In genomic region chr2:150255528-150255927, GRCh38 we compare ENCODE assay signal across 1 cellular context.
TF ChIP-seq lines count a peak whose summit lies in the region.

No MANE protein-coding gene starts in this region.

TF ChIP-seq in SK-N-SH, 30 proteins besides CTCF, POLR2A, EP300 and RAD21 (continued from another document):
- TF ChIP-seq, protein P1, sequence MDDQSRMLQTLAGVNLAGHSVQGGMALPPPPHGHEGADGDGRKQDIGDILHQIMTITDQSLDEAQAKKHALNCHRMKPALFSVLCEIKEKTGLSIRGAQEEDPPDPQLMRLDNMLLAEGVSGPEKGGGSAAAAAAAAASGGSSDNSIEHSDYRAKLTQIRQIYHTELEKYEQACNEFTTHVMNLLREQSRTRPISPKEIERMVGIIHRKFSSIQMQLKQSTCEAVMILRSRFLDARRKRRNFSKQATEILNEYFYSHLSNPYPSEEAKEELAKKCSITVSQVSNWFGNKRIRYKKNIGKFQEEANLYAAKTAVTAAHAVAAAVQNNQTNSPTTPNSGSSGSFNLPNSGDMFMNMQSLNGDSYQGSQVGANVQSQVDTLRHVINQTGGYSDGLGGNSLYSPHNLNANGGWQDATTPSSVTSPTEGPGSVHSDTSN (IDR thresholded peaks at IDR 0.05), result peak; percentile 63
- TF ChIP-seq POLR2AphosphoS5 (IDR thresholded peaks at IDR 0.05; ENCODE audit: low read depth, low read length), result no peak
- no peak for TF ChIP-seq RXRA (IDR thresholded peaks at IDR 0.05; ENCODE audit: borderline replicate concordance, low read depth)
- no peak for TF ChIP-seq MEF2A (IDR thresholded peaks at IDR 0.05; ENCODE audit: borderline replicate concordance, low read depth)
- no peak for TF ChIP-seq FOXM1 (IDR thresholded peaks at IDR 0.05; ENCODE audit: low read depth)
- TF ChIP-seq ELF1 (IDR thresholded peaks at IDR 0.05), result no peak
- TF ChIP-seq, protein P2, sequence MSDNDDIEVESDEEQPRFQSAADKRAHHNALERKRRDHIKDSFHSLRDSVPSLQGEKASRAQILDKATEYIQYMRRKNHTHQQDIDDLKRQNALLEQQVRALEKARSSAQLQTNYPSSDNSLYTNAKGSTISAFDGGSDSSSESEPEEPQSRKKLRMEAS (IDR thresholded peaks at IDR 0.05; ENCODE audit: low read depth), result no peak
- TF ChIP-seq MXI1 (IDR thresholded peaks at IDR 0.05; ENCODE audit: low read depth, low read length), result no peak
